In the genomic region with DNA sequence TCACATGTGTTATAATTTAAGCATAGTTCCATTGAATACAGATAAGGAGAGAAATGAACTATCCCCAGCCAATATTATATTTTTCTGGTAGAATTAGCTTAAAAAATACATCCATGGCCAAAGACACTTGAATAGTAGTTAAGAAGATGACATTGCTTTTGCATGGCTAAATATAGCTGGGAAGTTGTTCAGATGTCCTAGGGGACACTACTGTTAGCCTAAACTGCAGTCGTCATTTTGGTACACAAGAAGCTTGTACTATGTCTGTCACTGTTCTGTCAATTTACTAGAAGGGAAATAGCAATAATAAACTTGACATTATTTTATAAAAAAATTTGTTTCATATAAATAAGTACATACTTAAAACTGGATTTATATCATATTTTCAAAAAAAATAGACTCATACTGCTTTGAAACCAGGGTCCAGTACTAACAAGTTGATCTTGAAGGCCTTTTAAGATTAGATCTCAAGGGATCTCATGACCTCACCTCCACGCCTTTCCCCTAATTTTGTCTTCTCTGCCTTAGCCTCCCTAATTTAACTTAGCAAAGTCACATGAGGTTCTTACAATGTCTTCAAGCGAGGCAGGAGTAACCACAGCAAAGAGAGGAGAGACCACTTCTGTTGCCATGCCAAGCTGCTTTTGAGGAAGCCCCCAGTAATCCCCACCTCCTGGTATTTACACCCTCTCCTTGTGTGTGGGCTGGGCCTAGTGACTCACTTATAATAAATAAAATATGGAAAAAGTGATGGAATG, we compare ENCODE assay signal across 33 cellular contexts.
"Had no signal": no experiment of that assay in that cellular context is flagged by ENCODE, and none has a peak within 500 bp of the region (broad histone marks: within the 10 kb centered on the region; RNA-seq: fewer than 3 reads in every experiment).

No MANE protein-coding gene starts in this region.

- H3K4me3 ChIP-seq: ascending aorta, breast epithelium, cardiac muscle cell, esophagus muscularis mucosa, gastrocnemius medialis had no signal

- H3K9me3 ChIP-seq: ascending aorta, breast epithelium, esophagus muscularis mucosa, gastrocnemius medialis had no signal

- DNase-seq: activated B cell treated with CpG ODN at 0.5 μM for 24 hours; activated CD4-positive, alpha-beta memory T cell treated with anti-CD3 and anti-CD28 coated beads for 36 hours; activated CD4-positive, alpha-beta T cell treated with anti-CD3 and anti-CD28 coated beads for 48 hours; activated CD8-positive, alpha-beta memory T cell treated with anti-CD3 and anti-CD28 coated beads, Interleukin-2, amount 10 ng/mL, durations not matched to agents 7 days and 5 days; activated CD8-positive, alpha-beta memory T cell treated with anti-CD3 and anti-CD28 coated beads, Interleukin-2, amount 50 U/mL, for 4 hours; activated CD8-positive, alpha-beta T cell treated with anti-CD3 and anti-CD28 coated beads, Interleukin-2, amount 10 ng/mL, durations not matched to agents 7 days and 5 days; activated gamma-delta T cell; activated naive CD4-positive, alpha-beta T cell; activated naive CD4-positive, alpha-beta T cell treated with anti-CD3 and anti-CD28 coated beads, Interleukin-2, amount 10 ng/mL, durations not matched to agents 7 days and 5 days; activated naive CD8-positive, alpha-beta T cell treated with anti-CD3 and anti-CD28 coated beads, Interleukin-2, amount 10 ng/mL, durations not matched to agents 7 days and 5 days; activated T-cell treated with anti-CD3 and anti-CD28 coated beads, Interleukin-2, amount 50 U/mL, for 1 hour; activated T-cell treated with anti-CD3 and anti-CD28 coated beads, Interleukin-2, amount 50 U/mL, for 72 hours; cortex of kidney; dermis blood vessel endothelial cell; effector CD4-positive, alpha-beta T cell; effector memory CD8-positive, alpha-beta T cell; erythroblast; foreskin keratinocyte; gastrocnemius medialis; glutamatergic neuron; T-helper 1 cell; T-helper 17 cell; T1000 had no signal

- H3K4me3 Mint-ChIP-seq: activated B cell treated with CpG ODN at 0.5 μM for 24 hours; activated CD4-positive, alpha-beta memory T cell treated with anti-CD3 and anti-CD28 coated beads for 36 hours; activated CD8-positive, alpha-beta memory T cell treated with anti-CD3 and anti-CD28 coated beads, Interleukin-2, amount 10 ng/mL, durations not matched to agents 7 days and 5 days; activated CD8-positive, alpha-beta T cell treated with anti-CD3 and anti-CD28 coated beads, Interleukin-2, amount 10 ng/mL, durations not matched to agents 7 days and 5 days; activated naive CD4-positive, alpha-beta T cell treated with anti-CD3 and anti-CD28 coated beads, Interleukin-2, amount 10 ng/mL, durations not matched to agents 7 days and 5 days; activated naive CD8-positive, alpha-beta T cell treated with anti-CD3 and anti-CD28 coated beads, Interleukin-2, amount 10 ng/mL, durations not matched to agents 7 days and 5 days; activated T-cell treated with anti-CD3 and anti-CD28 coated beads, Interleukin-2, amount 50 U/mL, for 72 hours; brain; central memory CD8-positive, alpha-beta T cell; effector memory CD8-positive, alpha-beta T cell; T-helper 17 cell; T-helper 2 cell treated with Interferon-gamma antibody and Interleukin-4, amounts not matched to agents 5 μg/mL and 100 μg/mL, for 36 hours had no signal

- H3K27ac ChIP-seq: ascending aorta, breast epithelium, cardiac muscle cell, esophagus muscularis mucosa, foreskin keratinocyte had no signal

- H3K9me3 Mint-ChIP-seq: activated B cell treated with CpG ODN at 0.5 μM for 24 hours; activated CD4-positive, alpha-beta memory T cell treated with anti-CD3 and anti-CD28 coated beads for 36 hours; activated naive CD4-positive, alpha-beta T cell treated with anti-CD3 and anti-CD28 coated beads, Interleukin-2, amount 10 ng/mL, durations not matched to agents 7 days and 5 days; activated naive CD4-positive, alpha-beta T cell treated with anti-CD3 and anti-CD28 coated beads, Interleukin-2, amount 50 U/mL, for 72 hours; activated naive CD8-positive, alpha-beta T cell treated with anti-CD3 and anti-CD28 coated beads, Interleukin-2, amount 10 ng/mL, durations not matched to agents 7 days and 5 days; activated T-cell treated with anti-CD3 and anti-CD28 coated beads, Interleukin-2, amount 50 U/mL, for 72 hours; central memory CD8-positive, alpha-beta T cell; T-helper 2 cell treated with Interferon-gamma antibody and Interleukin-4, amounts not matched to agents 5 μg/mL and 100 μg/mL, for 36 hours had no signal

- H3K36me3 Mint-ChIP-seq: activated CD4-positive, alpha-beta memory T cell treated with anti-CD3 and anti-CD28 coated beads for 36 hours; activated CD8-positive, alpha-beta memory T cell treated with anti-CD3 and anti-CD28 coated beads, Interleukin-2, amount 10 ng/mL, durations not matched to agents 7 days and 5 days; activated naive CD4-positive, alpha-beta T cell treated with anti-CD3 and anti-CD28 coated beads, Interleukin-2, amount 10 ng/mL, durations not matched to agents 7 days and 5 days; activated naive CD4-positive, alpha-beta T cell treated with anti-CD3 and anti-CD28 coated beads, Interleukin-2, amount 50 U/mL, for 72 hours; activated naive CD8-positive, alpha-beta T cell treated with anti-CD3 and anti-CD28 coated beads, Interleukin-2, amount 10 ng/mL, durations not matched to agents 7 days and 5 days; brain had no signal

- ATAC-seq: activated CD4-positive, CD25-positive, alpha-beta regulatory T cell treated with anti-CD3 and anti-CD28 coated beads, Interleukin-2, amount 50 U/mL, for 24 hours; activated CD8-positive, alpha-beta memory T cell treated with anti-CD3 and anti-CD28 coated beads, Interleukin-2, amount 10 ng/mL, durations not matched to agents 7 days and 5 days; activated CD8-positive, alpha-beta T cell treated with anti-CD3 and anti-CD28 coated beads, Interleukin-2, amount 10 ng/mL, durations not matched to agents 7 days and 5 days; activated naive CD4-positive, alpha-beta T cell treated with anti-CD3 and anti-CD28 coated beads, Interleukin-2, amount 50 U/mL, for 72 hours; activated T-cell treated with anti-CD3 and anti-CD28 coated beads, Interleukin-2, amount 50 U/mL, for 72 hours; effector memory CD8-positive, alpha-beta T cell; foreskin keratinocyte; gastrocnemius medialis; T-helper 17 cell had no signal

- H3K4me1 Mint-ChIP-seq: activated B cell treated with CpG ODN at 0.5 μM for 24 hours; activated CD8-positive, alpha-beta memory T cell treated with anti-CD3 and anti-CD28 coated beads, Interleukin-2, amount 10 ng/mL, durations not matched to agents 7 days and 5 days; activated naive CD4-positive, alpha-beta T cell treated with anti-CD3 and anti-CD28 coated beads, Interleukin-2, amount 10 ng/mL, durations not matched to agents 7 days and 5 days; activated naive CD8-positive, alpha-beta T cell treated with anti-CD3 and anti-CD28 coated beads, Interleukin-2, amount 10 ng/mL, durations not matched to agents 7 days and 5 days; central memory CD8-positive, alpha-beta T cell; T-helper 17 cell had no signal

- H3K27me3 ChIP-seq: ascending aorta, breast epithelium, esophagus muscularis mucosa, foreskin keratinocyte, gastrocnemius medialis had no signal

- H3K4me1 ChIP-seq: ascending aorta, breast epithelium, esophagus muscularis mucosa, foreskin keratinocyte, gastrocnemius medialis had no signal

- H3K36me3 ChIP-seq: ascending aorta, breast epithelium, cardiac muscle cell, esophagus muscularis mucosa, gastrocnemius medialis, WERI-Rb-1 had no signal

- H3K27me3 Mint-ChIP-seq: activated naive CD4-positive, alpha-beta T cell treated with anti-CD3 and anti-CD28 coated beads, Interleukin-2, amount 10 ng/mL, durations not matched to agents 7 days and 5 days; activated naive CD8-positive, alpha-beta T cell treated with anti-CD3 and anti-CD28 coated beads, Interleukin-2, amount 10 ng/mL, durations not matched to agents 7 days and 5 days; brain; central memory CD8-positive, alpha-beta T cell; effector memory CD8-positive, alpha-beta T cell had no signal
